ENCODE assay signal across 1 cellular context in the genomic region with DNA sequence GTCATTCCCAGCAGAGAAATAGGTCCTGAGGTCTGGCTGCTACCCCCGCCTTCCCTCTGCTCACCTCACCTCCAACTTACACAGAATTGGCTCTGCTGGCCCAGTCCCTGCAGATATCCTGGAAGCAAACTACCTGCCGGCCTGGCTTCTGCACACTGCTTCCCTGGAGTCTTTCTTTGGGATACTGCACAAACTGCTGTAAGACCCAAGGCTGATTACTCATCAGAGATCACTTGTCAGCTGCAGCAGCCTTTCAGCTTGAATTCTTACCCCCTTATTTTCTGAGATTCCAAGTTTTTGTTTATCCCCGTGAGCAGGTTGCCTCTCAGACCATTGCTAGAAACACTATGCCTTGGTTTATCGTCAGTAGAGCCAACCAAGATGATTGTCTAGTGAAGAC.
TF ChIP-seq lines count a peak whose summit lies in the region.

No MANE protein-coding gene starts in this region.

TF ChIP-seq in SK-N-SH treated with all-trans-retinoic acid at 6 μM for 48 hours, 23 proteins besides CTCF, POLR2A, EP300 and RAD21 (continued from another document):
- TF ChIP-seq, protein P1, sequence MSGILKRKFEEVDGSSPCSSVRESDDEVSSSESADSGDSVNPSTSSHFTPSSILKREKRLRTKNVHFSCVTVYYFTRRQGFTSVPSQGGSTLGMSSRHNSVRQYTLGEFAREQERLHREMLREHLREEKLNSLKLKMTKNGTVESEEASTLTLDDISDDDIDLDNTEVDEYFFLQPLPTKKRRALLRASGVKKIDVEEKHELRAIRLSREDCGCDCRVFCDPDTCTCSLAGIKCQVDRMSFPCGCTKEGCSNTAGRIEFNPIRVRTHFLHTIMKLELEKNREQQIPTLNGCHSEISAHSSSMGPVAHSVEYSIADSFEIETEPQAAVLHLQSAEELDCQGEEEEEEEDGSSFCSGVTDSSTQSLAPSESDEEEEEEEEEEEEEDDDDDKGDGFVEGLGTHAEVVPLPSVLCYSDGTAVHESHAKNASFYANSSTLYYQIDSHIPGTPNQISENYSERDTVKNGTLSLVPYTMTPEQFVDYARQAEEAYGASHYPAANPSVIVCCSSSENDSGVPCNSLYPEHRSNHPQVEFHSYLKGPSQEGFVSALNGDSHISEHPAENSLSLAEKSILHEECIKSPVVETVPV (CRISPR knock-in tag; IDR thresholded peaks at IDR 0.05), result no peak
- TF ChIP-seq ZNF70 (CRISPR knock-in tag; IDR thresholded peaks at IDR 0.05), result no peak
- TF ChIP-seq SNAI2 (CRISPR knock-in tag; IDR thresholded peaks at IDR 0.05), result no peak
- no peak for TF ChIP-seq TCF4 (CRISPR knock-in tag; IDR thresholded peaks at IDR 0.05; ENCODE audit: borderline replicate concordance)
